Comparison of ENCODE assay signal across 24 cellular contexts in genomic region chr1:228369608-228370438, GRCh38. TPM values are rescaled to one million over a fixed set of nuclear protein-coding genes. Genes with fewer than 3 reads are reported as not detected.
DNase-seq lines count a peak whose midpoint lies in the region; ATAC-seq and TF ChIP-seq lines count a peak whose summit lies in the region.
"Had no signal": no experiment of that assay in that cellular context is flagged by ENCODE, and none has a peak within 500 bp of the region (broad histone marks: within the 10 kb centered on the region; RNA-seq: fewer than 3 reads in every experiment).

No MANE protein-coding gene starts in this region.

- no peak overlapping the region for H3K9ac ChIP-seq in BLaER1
- H3K9ac ChIP-seq in NT2/D1 (ENCODE audit: insufficient read length, low read depth): peak overlapping the region; percentile 27

- peaks cover 42% of the 10 kb centered on the region for H3K4me1 ChIP-seq in BLaER1
- peaks cover 47% of the 10 kb centered on the region for H3K4me1 ChIP-seq in NT2/D1 (ENCODE audit: insufficient read depth, insufficient read length)
- H3K4me1 ChIP-seq in heart left ventricle: peaks cover 5 to 93% (median 37%) of the 10 kb centered on the region in 12 donors
- H3K4me1 ChIP-seq in osteoblast (ENCODE audit: insufficient read depth, low read length): peaks cover 5% of the 10 kb centered on the region
- H3K4me1 ChIP-seq: A549, HAP-1, prostate gland had no signal

- TF ChIP-seq CTCF in heart left ventricle (IDR thresholded peaks at IDR 0.05) (no peak), osteoblast (IDR thresholded peaks at IDR 0.05; ENCODE audit: extremely low read depth, low read depth, low read length) (no peak)

- DNase-seq in NT2/D1 (ENCODE audit: low read depth, low spot score): no peak
- peak in 4 of 5 donors; percentile 29 to 80 (median 62) for DNase-seq in heart left ventricle
- peak; percentile 86 for DNase-seq in osteoblast (ENCODE audit: insufficient read length, low spot score, missing footprints)
- DNase-seq in CD1c-positive myeloid dendritic cell (ENCODE audit: extremely low spot score): no peak
- no peak for DNase-seq in NCI-H1436 (lab: John Stamatoyannopoulos, UW)
- DNase-seq: activated CD4-positive, alpha-beta memory T cell treated with anti-CD3 and anti-CD28 coated beads for 36 hours; activated CD4-positive, CD25-positive, alpha-beta regulatory T cell; DND-41; effector CD8-positive, alpha-beta T cell; NCI-H446 treated with DMSO at 0.1 percent for 48 hours; SHP77; small intestine; stimulated activated CD4-positive, alpha-beta T cell treated with anti-CD3 and anti-CD28 coated beads, Interleukin-2, amount 100 ng/mL, for 24 hours; SW 1271 had no signal

- H3K9me3 ChIP-seq in BLaER1: no peaks in the 10 kb centered on the region
- no peaks in the 10 kb centered on the region for H3K9me3 ChIP-seq in NT2/D1 (ENCODE audit: insufficient read depth, low read length)
- H3K9me3 ChIP-seq in heart left ventricle: no peaks in the 10 kb centered on the region
- no peaks in the 10 kb centered on the region for H3K9me3 ChIP-seq in osteoblast (ENCODE audit: low read depth, low read length)
- H3K9me3 ChIP-seq: A549, body of pancreas, HAP-1, prostate gland had no signal

- H3K79me2 ChIP-seq in osteoblast (ENCODE audit: insufficient read depth, low read length): no peaks in the 10 kb centered on the region
- H3K79me2 ChIP-seq: hepatocyte had no signal

- H3K27ac ChIP-seq in BLaER1 (peak overlapping the region; percentile 14; the same call in 1 of the 2 replicates), heart left ventricle (peak overlapping the region; percentile 76 to 97 (median 91)), osteoblast (ENCODE audit: low read depth, low read length) (no peak overlapping the region)
- H3K27ac ChIP-seq: A549, body of pancreas, hepatocyte, prostate gland had no signal

- intact Hi-C loops in heart left ventricle (cut with DNase I): loop anchor here in 1 of 10 donors (10.0 kb wide), 1 partner anchor 235 kb away; no protein-coding TSS in a partner anchor

- ATAC-seq in heart left ventricle: peak in 3 of 4 donors; percentile 3 to 27 (median 26)
- no peak for ATAC-seq in GM18858 (IDR thresholded peaks at IDR 0.05; ENCODE audit: unreplicated experiment)
- ATAC-seq in GM19035 (IDR thresholded peaks at IDR 0.05; ENCODE audit: unreplicated experiment): no peak
- ATAC-seq: body of pancreas had no signal

- peak in 1 of 2 donors; percentile 30 for TF ChIP-seq POLR2A in heart left ventricle (IDR thresholded peaks at IDR 0.05)

- H3K36me3 ChIP-seq in BLaER1: no peaks in the 10 kb centered on the region
- H3K36me3 ChIP-seq in NT2/D1 (ENCODE audit: insufficient read depth, insufficient read length, low read length): no peaks in the 10 kb centered on the region
- peaks cover 0 to 6% (median 0%) of the 10 kb centered on the region in 9 donors for H3K36me3 ChIP-seq in heart left ventricle
- no peaks in the 10 kb centered on the region for H3K36me3 ChIP-seq in osteoblast (ENCODE audit: insufficient read depth, low read length)
- H3K36me3 ChIP-seq: HAP-1, prostate gland had no signal

- WGBS in heart left ventricle, 4 donors: 52 to 77% (median 63%) methylated on average over 14 to 18 of the region's 18 CpGs

- no peaks in the 10 kb centered on the region for H3K27me3 ChIP-seq in BLaER1
- H3K27me3 ChIP-seq in NT2/D1 (ENCODE audit: insufficient read depth, insufficient read length): no peaks in the 10 kb centered on the region
- H3K27me3 ChIP-seq in heart left ventricle: no peaks in the 10 kb centered on the region
- H3K27me3 ChIP-seq in osteoblast (ENCODE audit: insufficient read depth, low read length): no peaks in the 10 kb centered on the region
- H3K27me3 ChIP-seq: body of pancreas, hepatocyte had no signal

- H4K20me1 ChIP-seq in BLaER1: no peaks in the 10 kb centered on the region
- no peaks in the 10 kb centered on the region for H4K20me1 ChIP-seq in osteoblast (ENCODE audit: insufficient read depth, low read length)

- no peak overlapping the region for H3K4me3 ChIP-seq in BLaER1
- no peak overlapping the region for H3K4me3 ChIP-seq in NT2/D1 (ENCODE audit: insufficient read length, low read depth)
- peak overlapping the region in 9 of 12 donors; percentile 3 to 45 (median 34) for H3K4me3 ChIP-seq in heart left ventricle
- H3K4me3 ChIP-seq in osteoblast (ENCODE audit: insufficient read depth, low read length): no peak overlapping the region
- H3K4me3 ChIP-seq: A549, body of pancreas, HAP-1, hepatocyte, lung, prostate gland had no signal

- no peak overlapping the region for H2AFZ ChIP-seq in osteoblast (ENCODE audit: low read length)
- H2AFZ ChIP-seq: hepatocyte had no signal

- H3K4me2 ChIP-seq in BLaER1 (peak overlapping the region; percentile 70), osteoblast (ENCODE audit: insufficient read depth, low read length) (no peak overlapping the region)
- H3K4me2 ChIP-seq: A549, hepatocyte had no signal

RNA-seq across cellular contexts. Expression of gene TRIM11, which starts 36.8 kb away (rescaled TPM):
- total RNA-seq in heart left ventricle (10 to 100 TPM in 4 of 9 donors, 1 to 10 TPM in 5; 6.7 to 13.8 (median 8.4) TPM), osteoblast (22.1 and 25.7 TPM in 2 replicates)
- 1 to 10 TPM; 4.7 to 9.8 TPM for polyA plus RNA-seq in heart left ventricle

RNA-seq across cellular contexts. Expression of gene TRIM17, which starts 46.8 kb away (rescaled TPM):
- total RNA-seq in heart left ventricle (1 to 10 TPM in 1 of 9 donors, under 1 TPM in 5, not detected in 3; 0.27 to 1.7 (median 0.57) TPM), osteoblast (under 0.01 TPM in 1 of 2 replicates, not detected in the other)
- polyA plus RNA-seq in heart left ventricle: under 1 TPM; 0.08 to 0.11 TPM
- total RNA-seq: MCF 10A had no signal
- polyA plus RNA-seq: A549 had no signal

Comparison
In these comparisons a context has a peak if more than half of its experiments do, and no peak if none do; other contexts are left out.
1. H3K4me3 ChIP-seq: peak in heart left ventricle (9 of 12); none in BLaER1 (single experiment), NT2/D1 (single experiment) and osteoblast (single experiment).
2. DNase-seq: peak in heart left ventricle (4 of 5) and osteoblast (single experiment); none in NT2/D1 (single experiment), CD1c-positive myeloid dendritic cell (single experiment) and NCI-H1436 (single experiment).
3. ATAC-seq: peak in heart left ventricle (3 of 4); none in GM18858 (single experiment) and GM19035 (single experiment).